In genomic region chr21:42592156-42592820, GRCh38 we compare ENCODE assay signal across 16 cellular contexts.
DNase-seq lines count a peak whose midpoint lies in the region; ATAC-seq, FAIRE-seq and TF ChIP-seq lines count a peak whose summit lies in the region.
"Had no signal": no experiment of that assay in that cellular context is flagged by ENCODE, and none has a peak within 500 bp of the region (broad histone marks: within the 10 kb centered on the region; RNA-seq: fewer than 3 reads in every experiment).

No MANE protein-coding gene starts in this region.

- no peak overlapping the region for H2BK15ac ChIP-seq in mesenchymal stem cell (ENCODE audit: low read depth, poor library complexity, severe bottlenecking)

- H2BK120ac ChIP-seq in mesenchymal stem cell (ENCODE audit: low read depth, low read length) = no peak overlapping the region

- no TSS peak for BruUV-seq in HepG2 (replicated peaks; lab: Mats Ljungman, UMichigan)

- peaks cover 15% of the 10 kb centered on the region for H3K4me1 ChIP-seq in HepG2 (ENCODE audit: insufficient read depth, low read length)
- H3K4me1 ChIP-seq in right lobe of liver = peaks cover 0 to 10% (median 0%) of the 10 kb centered on the region in 4 donors
- H3K4me1 ChIP-seq in mesenchymal stem cell (ENCODE audit: control insufficient read depth, insufficient read depth, low read depth, low read length) = peaks cover 3% of the 10 kb centered on the region
- H3K4me1 ChIP-seq in upper lobe of right lung = no peaks in the 10 kb centered on the region
- H3K4me1 ChIP-seq: A549 had no signal

- H2AFZ ChIP-seq in HepG2 (ENCODE audit: low read length) = no peak overlapping the region
- H2AFZ ChIP-seq in mesenchymal stem cell (ENCODE audit: low read depth, low read length) = no peak overlapping the region

- H3K4me2 ChIP-seq in HepG2 (ENCODE audit: low read depth, low read length) = peak overlapping the region; percentile 83; the same call in 1 of the 2 replicates
- H3K4me2 ChIP-seq in mesenchymal stem cell (ENCODE audit: low read length, poor library complexity, severe bottlenecking) = no peak overlapping the region

- H2AK5ac ChIP-seq in mesenchymal stem cell (ENCODE audit: low read length, severe bottlenecking) = no peak overlapping the region

- DNase-seq in HepG2 (ENCODE audit: low spot score) = no peak
- DNase-seq in right lobe of liver = no peak
- DNase-seq in mesenchymal stem cell = no peak
- no peak for DNase-seq in stimulated activated naive CD8-positive, alpha-beta T cell treated with anti-CD3 and anti-CD28 coated beads, Interleukin-15, Interleukin-2, amounts not matched to agents 100 U/mL and 50 U/mL, for 24 hours
- DNase-seq in T-helper 9 cell = no peak
- DNase-seq in RWPE1 (ENCODE audit: low spot score) = no peak
- DNase-seq in upper lobe of right lung = no peak
- DNase-seq: CD8-positive, alpha-beta T cell; DMS79 treated with DMSO at 0.1 percent for 48 hours; GOT3; HFFc6; NCI-H1092; NCI-H345 had no signal

- H3K4me3 ChIP-seq in HepG2 (replicated peaks in 1 of 3; ENCODE audit: insufficient read depth in 1 of 3, low read depth in 2 of 3, low read length in 3 of 3) = no peak overlapping the region
- H3K4me3 ChIP-seq in right lobe of liver = no peak overlapping the region
- H3K4me3 ChIP-seq in mesenchymal stem cell (ENCODE audit: insufficient read depth in 1 of 2, low read depth in 1 of 2, low read length in 2 of 2) = no peak overlapping the region
- no peak overlapping the region for H3K4me3 ChIP-seq in upper lobe of right lung
- H3K4me3 ChIP-seq: A549 had no signal

- H3K27me3 ChIP-seq in HepG2 (ENCODE audit: control insufficient read depth in 1 of 2, insufficient read depth in 2 of 2, low read length in 2 of 2) (peaks cover 0 to 37% of the 10 kb centered on the region in 2 experiments; a peak in 4 of 5 replicates), right lobe of liver (no peaks in the 10 kb centered on the region), mesenchymal stem cell (ENCODE audit: control insufficient read depth in 1 of 2, insufficient read depth in 1 of 2, low read length in 2 of 2) (peaks cover 23 to 55% of the 10 kb centered on the region in 2 experiments), upper lobe of right lung (no peaks in the 10 kb centered on the region)

- TF ChIP-seq CTCF in HepG2 (CRISPR knock-in tag; IDR thresholded peaks at IDR 0.05) (no peak), right lobe of liver (IDR thresholded peaks at IDR 0.05) (no peak), VCaP (conservative IDR thresholded peaks at IDR 0.05) (no peak), RWPE1 (conservative IDR thresholded peaks at IDR 0.05; ENCODE audit: low read depth) (no peak), upper lobe of right lung (IDR thresholded peaks at IDR 0.05) (no peak)

- in situ Hi-C loops in HepG2 (cut with HindIII; ENCODE audit: extremely low pct_ligation_motif_present, low pct_unique_long_range_greater_than_20kb) = no loop called here

- H2BK5ac ChIP-seq in mesenchymal stem cell (ENCODE audit: low read depth, low read length, poor library complexity, severe bottlenecking) = no peak overlapping the region

- POLR2A ChIA-PET in HepG2 (lab: Yijun Ruan, JAX) = no interaction called here
- POLR2A ChIA-PET in RWPE1 (lab: Yijun Ruan, JAX; ENCODE audit: low non-redundant PET) = no interaction called here

- H3K14ac ChIP-seq in mesenchymal stem cell (ENCODE audit: low read length in 2 of 2) = no peak overlapping the region

- H3K27ac ChIP-seq in HepG2 (ENCODE audit: extremely low read length, insufficient read depth, low read length) (no peak overlapping the region), right lobe of liver (no peak overlapping the region), VCaP (peak overlapping the region; percentile 95), mesenchymal stem cell (ENCODE audit: low read length, poor library complexity, severe bottlenecking) (no peak overlapping the region), RWPE1 (no peak overlapping the region), upper lobe of right lung (no peak overlapping the region)

- no peak for TF ChIP-seq EP300 in HepG2 (IDR thresholded peaks at IDR 0.05; ENCODE audit: low read depth in 2 of 2, low read length in 2 of 2)
- no peak for TF ChIP-seq EP300 in HepG2 (CRISPR knock-in tag; IDR thresholded peaks at IDR 0.05; ENCODE audit: borderline replicate concordance)

- H3K9me3 ChIP-seq in HepG2 (ENCODE audit: low read length) (no peaks in the 10 kb centered on the region), right lobe of liver (no peaks in the 10 kb centered on the region), mesenchymal stem cell (ENCODE audit: control insufficient read depth, low read length) (peaks cover under 1% of the 10 kb centered on the region), upper lobe of right lung (no peaks in the 10 kb centered on the region)
- H3K9me3 ChIP-seq: A549 had no signal

- peak overlapping the region; percentile 7 for H4K91ac ChIP-seq in mesenchymal stem cell (ENCODE audit: low read length)

- no peak overlapping the region for H3K4ac ChIP-seq in mesenchymal stem cell (ENCODE audit: low read depth in 1 of 2, low read length in 2 of 2)

- H3K79me1 ChIP-seq in mesenchymal stem cell (replicated peaks; ENCODE audit: low read length, poor library complexity, severe bottlenecking) = no peaks in the 10 kb centered on the region

- 62% methylated on average over 19 of the region's 19 CpGs for WGBS in HepG2 (ENCODE audit: low lambda C conversion rate)
- WGBS in right lobe of liver (ENCODE audit: insufficient coverage, low coverage, low lambda C conversion rate, missing lambda C conversion rate) = 93% methylated on average over 18 of the region's 19 CpGs
- WGBS in mesenchymal stem cell = 88% methylated on average over 18 of the region's 19 CpGs

- H3K18ac ChIP-seq in mesenchymal stem cell (ENCODE audit: low read depth in 1 of 2, low read length in 2 of 2) = no peak overlapping the region

- no peak for FAIRE-seq in HepG2 (lab: Jason Lieb, UNC)
- FAIRE-seq: A549, D721Med had no signal

- H3K36me3 ChIP-seq in HepG2 (replicated peaks in 1 of 2; ENCODE audit: control insufficient read depth in 1 of 2, insufficient read depth in 2 of 2, low read length in 2 of 2) = no peaks in the 10 kb centered on the region
- H3K36me3 ChIP-seq in right lobe of liver = no peaks in the 10 kb centered on the region
- no peaks in the 10 kb centered on the region for H3K36me3 ChIP-seq in mesenchymal stem cell (ENCODE audit: control insufficient read depth in 1 of 2, insufficient read depth in 2 of 2, low read depth in 1 of 2, low read length in 2 of 2)
- H3K36me3 ChIP-seq in upper lobe of right lung = no peaks in the 10 kb centered on the region

- no peak for TF ChIP-seq RAD21 in HepG2 (CRISPR knock-in tag; IDR thresholded peaks at IDR 0.05)

- H3K9ac ChIP-seq in HepG2 (ENCODE audit: insufficient read depth, low read depth, low read length) (no peak overlapping the region), mesenchymal stem cell (ENCODE audit: low read length) (no peak overlapping the region)

- ATAC-seq in HepG2 = no peak
- ATAC-seq in right lobe of liver = no peak
- no peak for ATAC-seq in stimulated activated naive CD8-positive, alpha-beta T cell treated with anti-CD3 and anti-CD28 coated beads, Interleukin-15, Interleukin-2, amounts not matched to agents 100 U/mL and 50 U/mL, for 24 hours
- ATAC-seq in upper lobe of right lung = no peak

- no peak overlapping the region for H4K8ac ChIP-seq in mesenchymal stem cell (ENCODE audit: low read length)

- CTCF ChIA-PET in HepG2 (lab: Yijun Ruan, JAX; ENCODE audit: low intra/inter-chr PET ratio, low total read pairs) = interaction anchor here (2.2 kb wide), 1 partner anchor 226 kb away, joined by 18 read pairs; no protein-coding TSS in a partner anchor
- CTCF ChIA-PET in RWPE1 (lab: Yijun Ruan, JAX) = interaction anchor here (0.5 to 1.8 kb wide), 14 partner anchors 10 to 261 kb away, joined by 3 to 11 read pairs (median 3); partner anchors contain the start of gene PDE9A

- TF ChIP-seq POLR2A in HepG2 (IDR thresholded peaks at IDR 0.05; ENCODE audit: insufficient read depth in 1 of 2, low read depth in 2 of 2, low read length in 2 of 2) = no peak
- TF ChIP-seq POLR2A in right lobe of liver (IDR thresholded peaks at IDR 0.05) = no peak

- no peaks in the 10 kb centered on the region for H3K79me2 ChIP-seq in HepG2 (ENCODE audit: insufficient read depth, low read length)

- intact Hi-C loops in HepG2 (cut with micrococcal nuclease; ENCODE audit: unreplicated experiment) = loop anchor here (5.0 kb wide), 1 partner anchor 230 kb away; no protein-coding TSS in a partner anchor
- intact Hi-C loops in right lobe of liver (cut with DNase I) = loop anchor here (5.0 kb wide), 1 partner anchor 225 kb away; no protein-coding TSS in a partner anchor
- intact Hi-C loops in upper lobe of right lung (cut with DNase I) = loop anchor here (5.0 kb wide), 1 partner anchor 225 kb away; no protein-coding TSS in a partner anchor

- no peaks in the 10 kb centered on the region for H4K20me1 ChIP-seq in HepG2 (ENCODE audit: insufficient read depth, low read length)

- H2BK12ac ChIP-seq in mesenchymal stem cell (ENCODE audit: low read length in 2 of 2) = no peak overlapping the region

- H3K23ac ChIP-seq in mesenchymal stem cell (ENCODE audit: low read length in 2 of 2) = no peak overlapping the region

TF ChIP-seq in HepG2, 621 proteins besides CTCF, POLR2A, EP300 and RAD21 (continues in another document):
- TF ChIP-seq CREM (IDR thresholded peaks at IDR 0.05) (no peak), CREM (CRISPR knock-in tag; IDR thresholded peaks at IDR 0.05) (no peak), ZNF792 (CRISPR knock-in tag; IDR thresholded peaks at IDR 0.05) (no peak), RFX1 (IDR thresholded peaks at IDR 0.05) (no peak), ZNF746 (CRISPR knock-in tag; IDR thresholded peaks at IDR 0.05) (no peak)
